In the genomic region with DNA sequence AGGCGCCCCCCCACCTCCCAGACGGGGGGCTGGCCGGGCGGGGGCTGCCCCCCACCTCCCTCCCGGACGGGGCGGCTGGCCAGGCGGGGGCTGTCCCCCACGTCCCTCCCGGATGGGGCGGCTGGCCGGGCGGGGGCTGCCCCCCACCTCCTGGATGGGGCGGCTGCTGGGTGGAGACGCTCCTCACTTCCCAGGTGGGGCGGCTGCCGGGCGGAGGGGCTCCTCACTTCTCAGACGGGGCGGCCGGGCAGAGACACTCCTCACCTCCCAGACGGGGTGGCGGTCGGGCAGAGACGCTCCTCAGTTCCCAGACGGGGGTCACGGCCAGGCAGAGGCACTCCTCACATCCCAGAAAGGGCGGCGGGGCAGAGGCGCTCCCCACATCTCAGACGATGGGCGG, we compare ENCODE assay signal across 7 cellular contexts. TPM values are rescaled to one million over a fixed set of nuclear protein-coding genes. Genes with fewer than 3 reads are reported as not detected.
"Had no signal": no experiment of that assay in that cellular context is flagged by ENCODE, and none has a peak within 500 bp of the region (broad histone marks: within the 10 kb centered on the region; RNA-seq: fewer than 3 reads in every experiment).

No MANE protein-coding gene starts in this region.

RNA-seq across cellular contexts. Expression of a gene that starts 11.5 kb away (rescaled TPM):
- total RNA-seq: GM23248, GM23338, H1, H4, H7, H9, HFFc6 had no signal
- polyA plus RNA-seq: GM23248, GM23338, H1 had no signal
